ENCODE assay signal across 29 cellular contexts in genomic region chr1:196302420-196302819, GRCh38.
"Had no signal": no experiment of that assay in that cellular context is flagged by ENCODE, and none has a peak within 500 bp of the region (broad histone marks: within the 10 kb centered on the region; RNA-seq: fewer than 3 reads in every experiment).

No MANE protein-coding gene starts in this region.

- H3K4me1 ChIP-seq: body of pancreas, breast epithelium, SJSA1 had no signal

- H3K27ac Mint-ChIP-seq: activated CD4-positive, alpha-beta T cell treated with anti-CD3 and anti-CD28 coated beads for 36 hours; activated CD4-positive, alpha-beta T cell treated with anti-CD3 and anti-CD28 coated beads, Interleukin-2, amount 10 ng/mL, durations not matched to agents 7 days and 5 days; activated CD8-positive, alpha-beta T cell treated with anti-CD3 and anti-CD28 coated beads, Interleukin-2, amount 10 ng/mL, durations not matched to agents 7 days and 5 days; activated naive CD4-positive, alpha-beta T cell treated with anti-CD3 and anti-CD28 coated beads, Interleukin-2, amount 50 U/mL, for 24 hours; activated naive CD8-positive, alpha-beta T cell treated with anti-CD3 and anti-CD28 coated beads, Interleukin-2, amount 10 ng/mL, durations not matched to agents 7 days and 5 days; activated T-cell treated with anti-CD3 and anti-CD28 coated beads, Interleukin-2, amount 50 U/mL, for 24 hours; activated T-helper 2 cell treated with anti-CD3 and anti-CD28 coated beads, Interferon-gamma antibody, Interleukin-2, Interleukin-4, amounts not matched to agents 10 μg/mL and 5 μg/mL and 100 μg/mL, durations not matched to agents 14 hours and 24 hours and 36 hours; T-helper 1 cell treated with Interleukin-12 subunit alpha and Interleukin-12 subunit beta and Interleukin-4 antibody, amounts not matched to agents 30 μg/mL and 1 μg/mL, for 36 hours; T-helper 2 cell treated with Interferon-gamma antibody and Interleukin-4, amounts not matched to agents 5 μg/mL and 100 μg/mL, for 36 hours had no signal

- H3K4me3 Mint-ChIP-seq: activated CD4-positive, alpha-beta T cell treated with anti-CD3 and anti-CD28 coated beads for 36 hours; activated CD4-positive, alpha-beta T cell treated with anti-CD3 and anti-CD28 coated beads, Interleukin-2, amount 10 ng/mL, durations not matched to agents 7 days and 5 days; activated CD8-positive, alpha-beta T cell treated with anti-CD3 and anti-CD28 coated beads, Interleukin-2, amount 10 ng/mL, durations not matched to agents 7 days and 5 days; activated naive CD4-positive, alpha-beta T cell treated with anti-CD3 and anti-CD28 coated beads, Interleukin-2, amount 50 U/mL, for 24 hours; activated naive CD8-positive, alpha-beta T cell treated with anti-CD3 and anti-CD28 coated beads, Interleukin-2, amount 10 ng/mL, durations not matched to agents 7 days and 5 days; activated T-cell treated with anti-CD3 and anti-CD28 coated beads, Interleukin-2, amount 50 U/mL, for 24 hours; T-helper 1 cell treated with Interleukin-12 subunit alpha and Interleukin-12 subunit beta and Interleukin-4 antibody, amounts not matched to agents 30 μg/mL and 1 μg/mL, for 36 hours; T-helper 2 cell treated with Interferon-gamma antibody and Interleukin-4, amounts not matched to agents 5 μg/mL and 100 μg/mL, for 36 hours had no signal

- H3K27me3 Mint-ChIP-seq: activated CD4-positive, alpha-beta T cell treated with anti-CD3 and anti-CD28 coated beads for 36 hours; activated CD4-positive, alpha-beta T cell treated with anti-CD3 and anti-CD28 coated beads, Interleukin-2, amount 10 ng/mL, durations not matched to agents 7 days and 5 days; activated naive CD4-positive, alpha-beta T cell treated with anti-CD3 and anti-CD28 coated beads, Interleukin-2, amount 50 U/mL, for 24 hours; activated naive CD8-positive, alpha-beta T cell treated with anti-CD3 and anti-CD28 coated beads, Interleukin-2, amount 10 ng/mL, durations not matched to agents 7 days and 5 days; activated T-cell treated with anti-CD3 and anti-CD28 coated beads, Interleukin-2, amount 50 U/mL, for 24 hours had no signal

- H3K9ac ChIP-seq: SK-N-SH had no signal

- H3K27ac ChIP-seq: body of pancreas, breast epithelium, SJSA1 had no signal

- H3K4me2 ChIP-seq: SK-N-SH had no signal

- H3K36me3 Mint-ChIP-seq: activated naive CD4-positive, alpha-beta T cell treated with anti-CD3 and anti-CD28 coated beads, Interleukin-2, amount 50 U/mL, for 24 hours; activated naive CD8-positive, alpha-beta T cell treated with anti-CD3 and anti-CD28 coated beads, Interleukin-2, amount 10 ng/mL, durations not matched to agents 7 days and 5 days had no signal

- H3K9me3 Mint-ChIP-seq: activated CD4-positive, alpha-beta T cell treated with anti-CD3 and anti-CD28 coated beads, Interleukin-2, amount 10 ng/mL, durations not matched to agents 7 days and 5 days; activated naive CD4-positive, alpha-beta T cell treated with anti-CD3 and anti-CD28 coated beads, Interleukin-2, amount 50 U/mL, for 24 hours; activated naive CD8-positive, alpha-beta T cell treated with anti-CD3 and anti-CD28 coated beads, Interleukin-2, amount 10 ng/mL, durations not matched to agents 7 days and 5 days; activated T-cell treated with anti-CD3 and anti-CD28 coated beads, Interleukin-2, amount 50 U/mL, for 24 hours; activated T-helper 2 cell treated with anti-CD3 and anti-CD28 coated beads, Interferon-gamma antibody, Interleukin-2, Interleukin-4, amounts not matched to agents 10 μg/mL and 5 μg/mL and 100 μg/mL, durations not matched to agents 14 hours and 24 hours and 36 hours; T-helper 1 cell treated with Interleukin-12 subunit alpha and Interleukin-12 subunit beta and Interleukin-4 antibody, amounts not matched to agents 30 μg/mL and 1 μg/mL, for 36 hours; T-helper 2 cell treated with Interferon-gamma antibody and Interleukin-4, amounts not matched to agents 5 μg/mL and 100 μg/mL, for 36 hours had no signal

- H3K9me3 ChIP-seq: body of pancreas, breast epithelium, MG63, SJSA1, SK-N-SH had no signal

- DNase-seq: activated CD4-positive, alpha-beta T cell treated with anti-CD3 and anti-CD28 coated beads for 36 hours; activated CD4-positive, alpha-beta T cell treated with anti-CD3 and anti-CD28 coated beads, Interleukin-2, amount 10 ng/mL, durations not matched to agents 7 days and 5 days; activated CD4-positive, alpha-beta T cell treated with anti-CD3 and anti-CD28 coated beads, Interleukin-2, amount 50 U/mL, for 48 hours; activated CD8-positive, alpha-beta T cell treated with anti-CD3 and anti-CD28 coated beads, Interleukin-2, amount 10 ng/mL, durations not matched to agents 7 days and 5 days; activated gamma-delta T cell; activated naive CD4-positive, alpha-beta T cell treated with Interleukin-2 at 50 U/mL for 16 hours; activated naive CD8-positive, alpha-beta T cell treated with anti-CD3 and anti-CD28 coated beads, Interleukin-2, amount 10 ng/mL, durations not matched to agents 7 days and 5 days; activated T-cell treated with anti-CD3 and anti-CD28 coated beads, Interleukin-2, amount 50 U/mL, for 24 hours; amygdala; body of pancreas; Kasumi-1; MG63; MV-4-11; NCI-H1092; NCI-H1436 treated with DMSO at 0.1 percent for 48 hours; NCI-H1694 treated with DMSO at 0.1 percent for 48 hours; NCI-H2029; NCI-H345; NCI-H524 treated with DMSO at 0.1 percent for 48 hours; SHP77; SK-N-SH had no signal

- ATAC-seq: activated CD4-positive, alpha-beta T cell treated with anti-CD3 and anti-CD28 coated beads for 36 hours; activated CD4-positive, CD25-positive, alpha-beta regulatory T cell treated with anti-CD3 and anti-CD28 coated beads, Interleukin-2, amount 50 U/mL, for 24 hours; activated CD8-positive, alpha-beta T cell treated with anti-CD3 and anti-CD28 coated beads, Interleukin-2, amount 10 ng/mL, durations not matched to agents 7 days and 5 days; body of pancreas; Panc1 had no signal

- H3K27me3 ChIP-seq: body of pancreas, breast epithelium, MG63, SJSA1 had no signal

- H3K4me1 Mint-ChIP-seq: activated CD4-positive, alpha-beta T cell treated with anti-CD3 and anti-CD28 coated beads for 36 hours; activated CD4-positive, alpha-beta T cell treated with anti-CD3 and anti-CD28 coated beads, Interleukin-2, amount 10 ng/mL, durations not matched to agents 7 days and 5 days; activated naive CD4-positive, alpha-beta T cell treated with anti-CD3 and anti-CD28 coated beads, Interleukin-2, amount 50 U/mL, for 24 hours; activated naive CD8-positive, alpha-beta T cell treated with anti-CD3 and anti-CD28 coated beads, Interleukin-2, amount 10 ng/mL, durations not matched to agents 7 days and 5 days had no signal
